Comparison of ENCODE assay signal across 8 cellular contexts in the genomic region with DNA sequence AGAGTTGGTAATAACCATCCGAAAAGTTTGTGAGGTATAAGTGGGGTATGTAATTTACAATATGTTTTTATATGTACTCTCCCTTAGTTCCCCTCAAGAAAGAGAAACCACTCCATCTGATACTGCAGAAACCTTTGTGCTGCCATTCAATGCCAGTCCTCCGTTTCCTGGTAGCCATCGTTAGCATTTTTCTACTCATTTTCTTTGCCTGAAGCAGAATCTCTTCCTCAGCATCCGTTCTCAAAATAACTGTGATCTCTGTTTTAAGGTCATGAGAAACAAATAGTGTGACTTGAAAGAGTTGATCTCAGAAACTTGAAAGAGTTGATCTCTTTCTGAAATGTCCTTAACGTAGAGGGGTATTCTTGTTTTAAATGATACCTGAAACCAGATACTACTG. TPM values are rescaled to one million over a fixed set of nuclear protein-coding genes. Genes with fewer than 3 reads are reported as not detected.
DNase-seq lines count a peak whose midpoint lies in the region; ATAC-seq and TF ChIP-seq lines count a peak whose summit lies in the region.

No MANE protein-coding gene starts in this region.

- no peaks in the 10 kb centered on the region for H3K9me3 ChIP-seq in SJCRH30 (replicated peaks)
- no peaks in the 10 kb centered on the region for H3K9me3 ChIP-seq in gastrocnemius medialis

- H3K4me3 ChIP-seq in GM12875 (ENCODE audit: low read depth, low read length) (peak overlapping the region; percentile 76), SJCRH30 (peak overlapping the region; percentile 81), fibroblast of pulmonary artery (replicated peaks; ENCODE audit: low read depth, low read length) (peak overlapping the region; percentile 66), gastrocnemius medialis (peak overlapping the region; percentile 75 to 96 (median 92))

- intact Hi-C loops in gastrocnemius medialis (cut with DNase I; ENCODE audit: low total_unique reads): loop anchor here (1.0 kb wide), 1 partner anchor 33 kb away; no protein-coding TSS in a partner anchor

- TF ChIP-seq CTCF in GM12875 (IDR thresholded peaks at IDR 0.05; ENCODE audit: borderline replicate concordance, insufficient read depth, low read depth, low read length) (no peak), fibroblast of pulmonary artery (IDR thresholded peaks at IDR 0.05; ENCODE audit: low read length, missing control alignments) (no peak), gastrocnemius medialis (IDR thresholded peaks at IDR 0.05 in 4 of 5, conservative IDR thresholded peaks at IDR 0.05 in 1 of 5) (no peak)

- H3K4me1 ChIP-seq in SJCRH30 (no peaks in the 10 kb centered on the region), gastrocnemius medialis (peaks cover 27 to 36% of the 10 kb centered on the region in 2 donors)

- no peak for DNase-seq in SJCRH30
- no peak for DNase-seq in fibroblast of pulmonary artery (ENCODE audit: low read depth)
- no peak for DNase-seq in gastrocnemius medialis
- DNase-seq in iPS-NIHi11 (ENCODE audit: low spot score): no peak
- no peak for DNase-seq in NCI-H1417 (lab: John Stamatoyannopoulos, UW)

- H3K27me3 ChIP-seq in SJCRH30: no peaks in the 10 kb centered on the region
- no peaks in the 10 kb centered on the region for H3K27me3 ChIP-seq in gastrocnemius medialis

- peaks cover 48% of the 10 kb centered on the region for H3K36me3 ChIP-seq in SJCRH30
- peaks cover 0 to 34% of the 10 kb centered on the region in 2 donors for H3K36me3 ChIP-seq in gastrocnemius medialis

- no peak for TF ChIP-seq POLR2A in gastrocnemius medialis (IDR thresholded peaks at IDR 0.05)

- in situ Hi-C loops in gastrocnemius medialis (cut with MboI; ENCODE audit: low sequenced_read_pairs in 4 of 4): no loop called here

- H3K27ac ChIP-seq in SJCRH30 (peak overlapping the region; percentile 94; the same call in 1 of the 2 replicates), gastrocnemius medialis (peak overlapping the region; percentile 89 to 96 (median 93))

- ATAC-seq in gastrocnemius medialis (no peak), HG02870 (IDR thresholded peaks at IDR 0.05; ENCODE audit: unreplicated experiment) (no peak), GM21515 (IDR thresholded peaks at IDR 0.05; ENCODE audit: unreplicated experiment) (no peak)

RNA-seq across cellular contexts. Expression of a gene that starts 1.0 kb away (rescaled TPM):
- total RNA-seq in SJCRH30 (2014; rRNA removed; shearing (Covaris generic)): 209 and 245 TPM in 2 replicates
- total RNA-seq in gastrocnemius medialis: 100 to 1,000 TPM in 1 of 4 donors, 10 to 100 TPM in 3; 55.5 to 111 (median 68.2) TPM

RNA-seq across cellular contexts. Expression of a gene that starts 1.3 kb away (rescaled TPM):
- total RNA-seq in SJCRH30 (2014; rRNA removed; shearing (Covaris generic)): 49.9 and 53.0 TPM in 2 replicates
- total RNA-seq in gastrocnemius medialis: 10 to 100 TPM; 20.1 to 31.7 (median 29.4) TPM
